Comparison of ENCODE assay signal across 24 cellular contexts in the genomic region with DNA sequence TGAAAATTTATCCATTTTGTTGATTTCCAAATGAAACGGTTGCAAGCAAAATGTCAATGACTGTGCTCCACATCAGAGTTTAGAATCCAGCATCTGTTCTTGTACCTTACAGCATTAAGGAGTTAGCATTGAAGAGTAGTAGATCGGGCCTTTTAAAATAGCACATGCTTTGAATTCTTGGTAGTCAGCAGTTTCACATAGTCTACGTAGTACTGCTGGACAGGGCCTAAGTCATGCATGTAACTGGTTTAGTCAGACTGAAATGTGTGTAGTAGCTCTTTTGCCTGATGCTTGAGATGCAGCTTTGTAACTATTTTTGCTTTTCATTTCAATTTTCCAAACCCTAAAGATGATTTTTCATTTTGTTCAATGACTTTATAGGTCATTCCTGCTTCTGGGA. TPM values are rescaled to one million over a fixed set of nuclear protein-coding genes. Genes with fewer than 3 reads are reported as not detected.
DNase-seq lines count a peak whose midpoint lies in the region; ATAC-seq and TF ChIP-seq lines count a peak whose summit lies in the region.
"Had no signal": no experiment of that assay in that cellular context is flagged by ENCODE, and none has a peak within 500 bp of the region (broad histone marks: within the 10 kb centered on the region; RNA-seq: fewer than 3 reads in every experiment).

No MANE protein-coding gene starts in this region.

- H3K36me3 ChIP-seq in cardiac muscle cell (no peaks in the 10 kb centered on the region), left ventricle myocardium inferior (no peaks in the 10 kb centered on the region), hepatocyte (replicated peaks; ENCODE audit: insufficient read depth, low read depth) (no peaks in the 10 kb centered on the region), testis (ENCODE audit: low read depth, missing control alignments) (no peaks in the 10 kb centered on the region)
- H3K36me3 ChIP-seq: breast epithelium, esophagus squamous epithelium, heart left ventricle had no signal

- peaks cover 83% of the 10 kb centered on the region for H3K27me3 ChIP-seq in cardiac muscle cell
- peaks cover 31% of the 10 kb centered on the region for H3K27me3 ChIP-seq in left ventricle myocardium inferior (ENCODE audit: low read depth)
- H3K27me3 ChIP-seq in hepatocyte, result peaks cover 31% of the 10 kb centered on the region
- no peaks in the 10 kb centered on the region for H3K27me3 ChIP-seq in testis

- no peak for ATAC-seq in HG02852 (IDR thresholded peaks at IDR 0.05; ENCODE audit: unreplicated experiment)
- ATAC-seq in GM21423 (IDR thresholded peaks at IDR 0.05; ENCODE audit: unreplicated experiment), result no peak
- ATAC-seq: activated naive CD4-positive, alpha-beta T cell treated with anti-CD3 and anti-CD28 coated beads, Interleukin-2, amount 50 U/mL, for 72 hours; stimulated activated memory B cell treated with anti-CD40 and anti-IgM and Interleukin-4, amounts not matched to agents 10 μg/mL and 1 μg/mL and 100 μg/mL, for 72 hours had no signal

- H3K27ac ChIP-seq in cardiac muscle cell, result no peak overlapping the region
- H3K27ac ChIP-seq in left ventricle myocardium inferior (replicated peaks), result no peak overlapping the region
- no peak overlapping the region for H3K27ac ChIP-seq in hepatocyte
- H3K27ac ChIP-seq in testis, result no peak overlapping the region
- H3K27ac ChIP-seq: breast epithelium, esophagus squamous epithelium, heart left ventricle, PC-9 had no signal

- in situ Hi-C loops in G401 (cut with HindIII; ENCODE audit: low sequenced_read_pairs), result no loop called here

- H3K79me2 ChIP-seq in hepatocyte, result no peaks in the 10 kb centered on the region

- TF ChIP-seq CTCF in cardiac muscle cell (IDR thresholded peaks at IDR 0.05; ENCODE audit: low read depth, low read length) (no peak), left ventricle myocardium inferior (IDR thresholded peaks at IDR 0.05; ENCODE audit: borderline replicate concordance) (no peak), hepatocyte (IDR thresholded peaks at IDR 0.05; ENCODE audit: poor library complexity) (no peak), testis (IDR thresholded peaks at IDR 0.05) (no peak)

- TF ChIP-seq POLR2A in testis (IDR thresholded peaks at IDR 0.05), result no peak

- intact Hi-C loops in left ventricle myocardium inferior (cut with micrococcal nuclease) (no loop called here), testis (cut with DNase I; ENCODE audit: low total_unique reads) (no loop called here)

- H3K4me1 ChIP-seq in cardiac muscle cell (ENCODE audit: low read depth) (no peaks in the 10 kb centered on the region), left ventricle myocardium inferior (peaks cover 10% of the 10 kb centered on the region), hepatocyte (ENCODE audit: insufficient read depth) (no peaks in the 10 kb centered on the region), testis (no peaks in the 10 kb centered on the region)
- H3K4me1 ChIP-seq: breast epithelium had no signal

- WGBS in hepatocyte (ENCODE audit: low lambda C conversion rate, missing lambda C conversion rate), result 63% methylated on average over 3 of the region's 3 CpGs
- WGBS in testis, 2 donors, result 70 to 72% methylated on average over 3 of the region's 3 CpGs

- H3K9me2 ChIP-seq in hepatocyte (replicated peaks; ENCODE audit: insufficient read depth), result no peaks in the 10 kb centered on the region

- no peaks in the 10 kb centered on the region for H4K20me1 ChIP-seq in hepatocyte (ENCODE audit: insufficient read depth, poor library complexity, severe bottlenecking)

- H3K9me3 ChIP-seq in cardiac muscle cell (ENCODE audit: low read depth) (no peaks in the 10 kb centered on the region), left ventricle myocardium inferior (replicated peaks) (no peaks in the 10 kb centered on the region), hepatocyte (ENCODE audit: low read depth) (no peaks in the 10 kb centered on the region), testis (no peaks in the 10 kb centered on the region)
- H3K9me3 ChIP-seq: breast epithelium, esophagus squamous epithelium, heart left ventricle had no signal

- H3K4me3 ChIP-seq in cardiac muscle cell, result no peak overlapping the region
- H3K4me3 ChIP-seq in left ventricle myocardium inferior, result no peak overlapping the region
- H3K4me3 ChIP-seq in hepatocyte, result no peak overlapping the region
- H3K4me3 ChIP-seq in testis, result no peak overlapping the region
- H3K4me3 ChIP-seq: breast epithelium, esophagus squamous epithelium, heart left ventricle, PC-9 had no signal

- H3K4me2 ChIP-seq in hepatocyte, result no peak overlapping the region
- H3K4me2 ChIP-seq: PC-9 had no signal

- H2AFZ ChIP-seq in hepatocyte, result no peak overlapping the region
- H2AFZ ChIP-seq: PC-9 had no signal

- peak; percentile 52 to 74 for DNase-seq in cardiac muscle cell (ENCODE audit: low read depth in 1 of 2, low spot score in 1 of 2)
- no peak for DNase-seq in left ventricle myocardium inferior
- DNase-seq in astrocyte of the hippocampus (ENCODE audit: low read depth, low spot score), result peak; percentile 57
- DNase-seq in hepatocyte (ENCODE audit: low spot score), result peak; percentile 10
- DNase-seq in testis, result no peak
- DNase-seq in G401 (ENCODE audit: low spot score), result no peak
- DNase-seq: activated CD4-positive, alpha-beta memory T cell treated with anti-CD3 and anti-CD28 coated beads, Interleukin-2, amount 10 ng/mL, durations not matched to agents 7 days and 5 days; activated T-cell treated with anti-CD3 and anti-CD28 coated beads, Interleukin-2, amount 50 U/mL, for 48 hours; CD4-positive, alpha-beta memory T cell; esophagus squamous epithelium; heart left ventricle; immature natural killer cell; NCI-H1417 treated with DMSO at 0.1 percent for 48 hours; NCI-H2171; NCI-H69 had no signal

RNA-seq across cellular contexts. Expression of a gene that starts 19.8 kb away (rescaled TPM):
- not detected in 2 replicates for total RNA-seq in cardiac muscle cell
- polyA plus RNA-seq in cardiac muscle cell, result not detected in 2 replicates
- total RNA-seq in left ventricle myocardium inferior, result not detected
- total RNA-seq in hepatocyte, result 25.0 and 29.6 TPM in 2 replicates
- 6.3 and 12.3 TPM in 2 replicates for polyA plus RNA-seq in hepatocyte
- 1 to 10 TPM in 1 of 2 donors, under 1 TPM in 1; 0.87 to 6.6 TPM for total RNA-seq in testis
- 14.5 TPM for polyA plus RNA-seq in testis (ENCODE audit: insufficient read depth, low read depth, low replicate concordance)
- not detected in 2 replicates for total RNA-seq in G401 (2014; rRNA removed; shearing (Covaris generic))
- total RNA-seq: activated CD4-positive, alpha-beta memory T cell treated with anti-CD3 and anti-CD28 coated beads, Interleukin-2, amount 10 ng/mL, durations not matched to agents 7 days and 5 days; activated naive CD4-positive, alpha-beta T cell treated with anti-CD3 and anti-CD28 coated beads, Interleukin-2, amount 50 U/mL, for 72 hours; breast epithelium; CD4-positive, alpha-beta memory T cell; esophagus squamous epithelium; heart left ventricle; mesothelial cell of epicardium; neural crest cell; PC-9 had no signal
- polyA plus RNA-seq: CD4-positive, alpha-beta memory T cell; heart left ventricle; immature natural killer cell; thymus had no signal

RNA-seq across cellular contexts. Expression of a gene that starts 39.3 kb away (rescaled TPM):
- not detected in 2 replicates for total RNA-seq in cardiac muscle cell
- polyA plus RNA-seq in cardiac muscle cell, result not detected in 2 replicates
- total RNA-seq in left ventricle myocardium inferior, result not detected
- not detected in 2 replicates for total RNA-seq in hepatocyte
- not detected in 2 replicates for polyA plus RNA-seq in hepatocyte
- not detected for total RNA-seq in testis
- not detected for polyA plus RNA-seq in testis (ENCODE audit: insufficient read depth, low read depth, low replicate concordance)
- total RNA-seq in G401 (2014; rRNA removed; shearing (Covaris generic)), result not detected in 2 replicates
- total RNA-seq: activated CD4-positive, alpha-beta memory T cell treated with anti-CD3 and anti-CD28 coated beads, Interleukin-2, amount 10 ng/mL, durations not matched to agents 7 days and 5 days; breast epithelium; CD4-positive, alpha-beta memory T cell; esophagus squamous epithelium; heart left ventricle; mesothelial cell of epicardium; neural crest cell; PC-9 had no signal
- polyA plus RNA-seq: CD4-positive, alpha-beta memory T cell; heart left ventricle; immature natural killer cell had no signal

Comparison
In these comparisons a context has a peak if more than half of its experiments do, and no peak if none do; other contexts are left out.
1. DNase-seq: peak in cardiac muscle cell (2 of 2), astrocyte of the hippocampus (single experiment) and hepatocyte (single experiment); none in left ventricle myocardium inferior (single experiment), testis (single experiment) and G401 (single experiment).